Comparison of ENCODE assay signal across 13 cellular contexts in the genomic region with DNA sequence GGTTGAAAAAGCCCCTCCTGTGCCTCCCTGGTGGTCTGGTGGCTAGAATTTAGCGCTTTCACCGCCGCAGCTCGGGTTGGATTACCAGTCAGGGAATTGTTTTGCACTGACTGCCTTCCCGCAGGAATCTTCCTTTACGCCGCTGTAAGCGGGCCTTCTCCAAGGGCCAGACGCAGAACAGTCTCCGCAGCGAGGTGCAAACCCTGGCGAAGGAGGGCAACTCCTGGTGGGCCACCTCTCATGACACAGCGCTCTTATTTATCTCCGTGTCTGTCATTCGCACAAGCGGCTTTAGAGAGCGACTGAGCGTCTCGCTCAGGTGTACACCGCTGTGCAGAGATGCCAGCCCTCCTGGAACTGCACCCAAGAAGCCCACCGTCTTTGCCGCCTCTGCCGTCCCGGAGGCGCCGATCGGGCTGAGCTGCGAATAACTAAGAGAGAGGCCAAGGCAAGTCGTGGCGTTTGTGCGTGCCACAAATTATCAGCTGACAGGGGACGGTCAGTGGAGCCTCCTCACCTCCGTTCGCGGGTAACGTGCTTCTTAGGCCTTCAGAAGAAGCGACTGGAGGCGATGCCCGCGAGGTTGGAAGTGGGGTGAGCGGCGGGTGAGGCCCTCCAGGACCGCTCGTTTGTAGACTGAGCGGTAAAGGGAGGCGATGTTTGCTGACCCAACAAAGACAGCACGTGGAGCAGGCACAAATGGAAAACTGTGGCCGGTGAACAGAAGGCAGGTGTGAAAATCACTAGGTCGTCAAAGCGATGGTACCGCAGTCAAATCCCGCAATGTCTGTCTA.
DNase-seq lines count a peak whose midpoint lies in the region; ATAC-seq and TF ChIP-seq lines count a peak whose summit lies in the region.
"Had no signal": no experiment of that assay in that cellular context is flagged by ENCODE, and none has a peak within 500 bp of the region (broad histone marks: within the 10 kb centered on the region; RNA-seq: fewer than 3 reads in every experiment).

No MANE protein-coding gene starts in this region.

- H3K4me1 Mint-ChIP-seq in activated T-cell treated with anti-CD3 and anti-CD28 coated beads, Interleukin-2, amount 50 U/mL, for 72 hours (ENCODE audit: low read depth), result peaks cover 45% of the 10 kb centered on the region
- peaks cover 30 to 45% of the 10 kb centered on the region in 2 donors for H3K4me1 Mint-ChIP-seq in stimulated activated naive B cell treated with anti-CD40 and anti-IgM and Interleukin-4, amounts not matched to agents 10 μg/mL and 1 μg/mL and 100 μg/mL, for 72 hours

- peaks cover 0 to 2% of the 10 kb centered on the region in 2 donors for H3K36me3 Mint-ChIP-seq in activated T-cell treated with anti-CD3 and anti-CD28 coated beads, Interleukin-2, amount 50 U/mL, for 72 hours (ENCODE audit: insufficient read depth in 2 of 2)
- peaks cover 2 to 3% of the 10 kb centered on the region in 2 donors for H3K36me3 Mint-ChIP-seq in stimulated activated naive B cell treated with anti-CD40 and anti-IgM and Interleukin-4, amounts not matched to agents 10 μg/mL and 1 μg/mL and 100 μg/mL, for 72 hours

- H3K27ac ChIP-seq in left ventricle myocardium inferior (replicated peaks) (no peak overlapping the region), iPS-18a (ENCODE audit: low read length) (no peak overlapping the region)

- peaks cover 90% of the 10 kb centered on the region for H3K27me3 Mint-ChIP-seq in activated T-cell treated with anti-CD3 and anti-CD28 coated beads, Interleukin-2, amount 50 U/mL, for 72 hours (ENCODE audit: low read depth)
- H3K27me3 Mint-ChIP-seq in stimulated activated naive B cell treated with anti-CD40 and anti-IgM and Interleukin-4, amounts not matched to agents 10 μg/mL and 1 μg/mL and 100 μg/mL, for 72 hours, result peaks cover 14 to 84% of the 10 kb centered on the region in 2 donors

- H3K4me3 Mint-ChIP-seq in activated T-cell treated with anti-CD3 and anti-CD28 coated beads, Interleukin-2, amount 50 U/mL, for 72 hours, result peak overlapping the region; percentile 82 to 87
- peak overlapping the region; percentile 82 to 87 for H3K4me3 Mint-ChIP-seq in stimulated activated naive B cell treated with anti-CD40 and anti-IgM and Interleukin-4, amounts not matched to agents 10 μg/mL and 1 μg/mL and 100 μg/mL, for 72 hours
- H3K4me3 Mint-ChIP-seq: dendritic cell treated with granulocyte-macrophage colony-stimulating factor and Interleukin-4, amounts not matched to agents 40 ng/mL and 50 ng/mL, for 4 days had no signal

- intact Hi-C loops in left ventricle myocardium inferior (cut with micrococcal nuclease) (no loop called here), left cardiac atrium (cut with DNase I) (no loop called here)

- H3K9ac ChIP-seq in iPS-18a (ENCODE audit: low read length), result no peak overlapping the region

- H3K9me3 Mint-ChIP-seq in activated T-cell treated with anti-CD3 and anti-CD28 coated beads, Interleukin-2, amount 50 U/mL, for 72 hours, result no peaks in the 10 kb centered on the region
- H3K9me3 Mint-ChIP-seq in stimulated activated naive B cell treated with anti-CD40 and anti-IgM and Interleukin-4, amounts not matched to agents 10 μg/mL and 1 μg/mL and 100 μg/mL, for 72 hours, result no peaks in the 10 kb centered on the region
- H3K9me3 Mint-ChIP-seq: dendritic cell treated with granulocyte-macrophage colony-stimulating factor and Interleukin-4, amounts not matched to agents 40 ng/mL and 50 ng/mL, for 4 days had no signal

- H3K4me1 ChIP-seq in left ventricle myocardium inferior (peaks cover 30% of the 10 kb centered on the region), iPS-18a (ENCODE audit: control insufficient read depth, low read depth, low read length) (peaks cover 8% of the 10 kb centered on the region)

- no peaks in the 10 kb centered on the region for H3K9me3 ChIP-seq in left ventricle myocardium inferior (replicated peaks)
- no peaks in the 10 kb centered on the region for H3K9me3 ChIP-seq in iPS-18a (ENCODE audit: control insufficient read depth, low read depth, low read length)

- peaks cover 100% of the 10 kb centered on the region for H3K27me3 ChIP-seq in left ventricle myocardium inferior (ENCODE audit: low read depth)
- peaks cover 100% of the 10 kb centered on the region for H3K27me3 ChIP-seq in iPS-18a (ENCODE audit: control insufficient read depth, insufficient read depth, low read length)

- H3K27ac Mint-ChIP-seq in activated T-cell treated with anti-CD3 and anti-CD28 coated beads, Interleukin-2, amount 50 U/mL, for 72 hours, result no peak overlapping the region
- H3K27ac Mint-ChIP-seq in stimulated activated naive B cell treated with anti-CD40 and anti-IgM and Interleukin-4, amounts not matched to agents 10 μg/mL and 1 μg/mL and 100 μg/mL, for 72 hours, result no peak overlapping the region
- H3K27ac Mint-ChIP-seq: dendritic cell treated with granulocyte-macrophage colony-stimulating factor and Interleukin-4, amounts not matched to agents 40 ng/mL and 50 ng/mL, for 4 days had no signal

- H3K36me3 ChIP-seq in left ventricle myocardium inferior, result no peaks in the 10 kb centered on the region
- no peaks in the 10 kb centered on the region for H3K36me3 ChIP-seq in iPS-18a (ENCODE audit: control insufficient read depth, low read depth, low read length)

- H3K4me3 ChIP-seq in left ventricle myocardium inferior (peak overlapping the region; percentile 34), iPS-18a (ENCODE audit: low read length) (peak overlapping the region; percentile 33)

- no peak for DNase-seq in left ventricle myocardium inferior
- DNase-seq in left cardiac atrium, result no peak
- peak in 1 of 2 donors; percentile 6 for DNase-seq in activated T-cell treated with anti-CD3 and anti-CD28 coated beads, Interleukin-2, amount 50 U/mL, for 72 hours
- no peak for DNase-seq in stimulated activated naive B cell treated with anti-CD40 and anti-IgM and Interleukin-4, amounts not matched to agents 10 μg/mL and 1 μg/mL and 100 μg/mL, for 72 hours
- no peak for DNase-seq in NCI-H2171 (lab: John Stamatoyannopoulos, UW)
- DNase-seq: AML-193, DMS79, NCI-H1105, NCI-H446 had no signal

- no peak for ATAC-seq in left cardiac atrium
- no peak for ATAC-seq in activated T-cell treated with anti-CD3 and anti-CD28 coated beads, Interleukin-2, amount 50 U/mL, for 72 hours (replicated peaks in 1 of 2)
- ATAC-seq in stimulated activated naive B cell treated with anti-CD40 and anti-IgM and Interleukin-4, amounts not matched to agents 10 μg/mL and 1 μg/mL and 100 μg/mL, for 72 hours (replicated peaks), result no peak
- ATAC-seq in HG02678 (IDR thresholded peaks at IDR 0.05; ENCODE audit: unreplicated experiment), result no peak
- no peak for ATAC-seq in HG02970 (IDR thresholded peaks at IDR 0.05; ENCODE audit: low FRiP score, unreplicated experiment)

- no peak for TF ChIP-seq CTCF in left ventricle myocardium inferior (IDR thresholded peaks at IDR 0.05; ENCODE audit: borderline replicate concordance)
